Comparison of ENCODE assay signal across 8 cellular contexts in genomic region chr4:18020671-18021469, GRCh38. TPM values are rescaled to one million over a fixed set of nuclear protein-coding genes. Genes with fewer than 3 reads are reported as not detected.
DNase-seq lines count a peak whose midpoint lies in the region; ATAC-seq, FAIRE-seq and TF ChIP-seq lines count a peak whose summit lies in the region.

No MANE protein-coding gene starts in this region.

- TF ChIP-seq CTCF in prostate gland (IDR thresholded peaks at IDR 0.05): no peak

- H3K4me3 ChIP-seq in prostate gland: peak overlapping the region; percentile 91 to 96

- H3K9me3 Mint-ChIP-seq in T-helper 1 cell treated with Interleukin-12 subunit alpha and Interleukin-12 subunit beta and Interleukin-4 antibody, amounts not matched to agents 30 μg/mL and 1 μg/mL, for 36 hours: no peaks in the 10 kb centered on the region

- DNase-seq in GM12891 (ENCODE audit: insufficient read length, low spot score) (peak; percentile 31), NCI-H128 (lab: John Stamatoyannopoulos, UW; ENCODE audit: unreplicated experiment) (peak; percentile 41), astrocyte of the hippocampus (ENCODE audit: low read depth, low spot score) (peak; percentile 82), hepatic stellate cell (ENCODE audit: low spot score) (peak; percentile 79), prostate gland (ENCODE audit: low spot score) (peak; percentile 36), DMS153 treated with DMSO at 0.1 percent for 48 hours (lab: John Stamatoyannopoulos, UW; ENCODE audit: unreplicated experiment) (no peak)

- H3K27me3 ChIP-seq in prostate gland (replicated peaks; ENCODE audit: insufficient read depth): no peaks in the 10 kb centered on the region

- H3K27ac ChIP-seq in prostate gland: peak overlapping the region; percentile 85 to 93

- under 1% methylated on average over 75 of the region's 90 CpGs for WGBS in prostate gland

- no peaks in the 10 kb centered on the region for H3K36me3 ChIP-seq in prostate gland

- ATAC-seq in HG02798 (IDR thresholded peaks at IDR 0.05; ENCODE audit: poor library complexity, unreplicated experiment): peak; percentile 15

- H3K4me3 Mint-ChIP-seq in T-helper 1 cell treated with Interleukin-12 subunit alpha and Interleukin-12 subunit beta and Interleukin-4 antibody, amounts not matched to agents 30 μg/mL and 1 μg/mL, for 36 hours: peak overlapping the region; percentile 95

- peaks cover 17% of the 10 kb centered on the region for H3K4me1 Mint-ChIP-seq in T-helper 1 cell treated with Interleukin-12 subunit alpha and Interleukin-12 subunit beta and Interleukin-4 antibody, amounts not matched to agents 30 μg/mL and 1 μg/mL, for 36 hours (ENCODE audit: low read depth)

- intact Hi-C loops in prostate gland (cut with DNase I): no loop called here

- H3K27me3 Mint-ChIP-seq in T-helper 1 cell treated with Interleukin-12 subunit alpha and Interleukin-12 subunit beta and Interleukin-4 antibody, amounts not matched to agents 30 μg/mL and 1 μg/mL, for 36 hours (ENCODE audit: low read depth): peaks cover 61% of the 10 kb centered on the region

- peaks cover 2% of the 10 kb centered on the region for H3K36me3 Mint-ChIP-seq in T-helper 1 cell treated with Interleukin-12 subunit alpha and Interleukin-12 subunit beta and Interleukin-4 antibody, amounts not matched to agents 30 μg/mL and 1 μg/mL, for 36 hours (ENCODE audit: low read depth)

- no peaks in the 10 kb centered on the region for H3K9me3 ChIP-seq in prostate gland

- H3K27ac Mint-ChIP-seq in T-helper 1 cell treated with Interleukin-12 subunit alpha and Interleukin-12 subunit beta and Interleukin-4 antibody, amounts not matched to agents 30 μg/mL and 1 μg/mL, for 36 hours: peak overlapping the region; percentile 86

- FAIRE-seq in GM12891 (lab: Jason Lieb, UNC): peak; percentile 85

- H3K4me1 ChIP-seq in prostate gland (replicated peaks): no peaks in the 10 kb centered on the region

- no peak for TF ChIP-seq POLR2A in GM12891 (IDR thresholded peaks at IDR 0.05; ENCODE audit: low read depth, low read length)
- no peak for TF ChIP-seq POLR2A in prostate gland (IDR thresholded peaks at IDR 0.05)

TF ChIP-seq in GM12891, 5 proteins besides CTCF, POLR2A, EP300 and RAD21:
- TF ChIP-seq POLR2AphosphoS5 (IDR thresholded peaks at IDR 0.05; ENCODE audit: low read depth, low read length) (no peak), SPI1 (IDR thresholded peaks at IDR 0.05; ENCODE audit: low read depth, low read length) (no peak), PAX5 (IDR thresholded peaks at IDR 0.05; ENCODE audit: insufficient read depth, low read length, severe bottlenecking) (no peak), POU2F2 (IDR thresholded peaks at IDR 0.05; ENCODE audit: low read depth, low read length) (no peak)

RNA-seq across cellular contexts. Expression of gene LCORL, which starts 0.7 kb away (rescaled TPM):
- polyA plus RNA-seq in GM12891 (2012; ENCODE audit: low read depth, missing spikeins): 1.6 TPM
- total RNA-seq in prostate gland: 10 to 100 TPM; 17.8 to 34.5 TPM
